Comparison of ENCODE assay signal across 1 cellular context in genomic region chr4:80184053-80184790, GRCh38.
TF ChIP-seq lines count a peak whose summit lies in the region.

No MANE protein-coding gene starts in this region.

TF ChIP-seq in HEK293, 187 proteins besides CTCF, POLR2A, EP300 and RAD21 (continued from another document and continues in another):
- peak; percentile 85 for TF ChIP-seq ZFHX2 (tag by site-specific recombination; conservative IDR thresholded peaks at IDR 0.05)
- TF ChIP-seq ZBTB21 (tag by site-specific recombination; IDR thresholded peaks at IDR 0.05) = 0 out of 2 replicates have a peak, but pooled peaks have one; percentile 8
- TF ChIP-seq, protein P1, sequence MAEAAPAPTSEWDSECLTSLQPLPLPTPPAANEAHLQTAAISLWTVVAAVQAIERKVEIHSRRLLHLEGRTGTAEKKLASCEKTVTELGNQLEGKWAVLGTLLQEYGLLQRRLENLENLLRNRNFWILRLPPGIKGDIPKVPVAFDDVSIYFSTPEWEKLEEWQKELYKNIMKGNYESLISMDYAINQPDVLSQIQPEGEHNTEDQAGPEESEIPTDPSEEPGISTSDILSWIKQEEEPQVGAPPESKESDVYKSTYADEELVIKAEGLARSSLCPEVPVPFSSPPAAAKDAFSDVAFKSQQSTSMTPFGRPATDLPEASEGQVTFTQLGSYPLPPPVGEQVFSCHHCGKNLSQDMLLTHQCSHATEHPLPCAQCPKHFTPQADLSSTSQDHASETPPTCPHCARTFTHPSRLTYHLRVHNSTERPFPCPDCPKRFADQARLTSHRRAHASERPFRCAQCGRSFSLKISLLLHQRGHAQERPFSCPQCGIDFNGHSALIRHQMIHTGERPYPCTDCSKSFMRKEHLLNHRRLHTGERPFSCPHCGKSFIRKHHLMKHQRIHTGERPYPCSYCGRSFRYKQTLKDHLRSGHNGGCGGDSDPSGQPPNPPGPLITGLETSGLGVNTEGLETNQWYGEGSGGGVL (tag by site-specific recombination; IDR thresholded peaks at IDR 0.05) = peak; percentile 71
- TF ChIP-seq SP2 (tag by site-specific recombination; IDR thresholded peaks at IDR 0.05) = peak; percentile 64
- peak; percentile 80; the same call in 1 of the 2 replicates for TF ChIP-seq ZBTB7A (tag by site-specific recombination; IDR thresholded peaks at IDR 0.05; ENCODE audit: low read depth)
- peak; percentile 38; the same call in 1 of the 2 replicates for TF ChIP-seq ZNF501 (tag by site-specific recombination; IDR thresholded peaks at IDR 0.05)
- no peak for TF ChIP-seq ZNF433 (tag by site-specific recombination; IDR thresholded peaks at IDR 0.05; ENCODE audit: low read depth)
- TF ChIP-seq KLF10 (tag by site-specific recombination; IDR thresholded peaks at IDR 0.05) = 0 out of 2 replicates have a peak, but pooled peaks have one; percentile 37
- no peak; the same call in none of the 2 replicates for TF ChIP-seq PRDM10 (tag by site-specific recombination; IDR thresholded peaks at IDR 0.05)
- TF ChIP-seq ZIC2 (tag by site-specific recombination; IDR thresholded peaks at IDR 0.05) = peak; percentile 33; the same call in 1 of the 2 replicates
- TF ChIP-seq ZNF133 (tag by site-specific recombination; IDR thresholded peaks at IDR 0.05) = no peak
- no peak for TF ChIP-seq ZBTB6 (tag by site-specific recombination; IDR thresholded peaks at IDR 0.05)
- peak; percentile 40; the same call in 1 of the 2 replicates for TF ChIP-seq ZBTB48 (tag by site-specific recombination; IDR thresholded peaks at IDR 0.05)
- TF ChIP-seq ZNF292 (tag by site-specific recombination; IDR thresholded peaks at IDR 0.05; ENCODE audit: borderline replicate concordance, low read depth) = no peak
- peak; percentile 56 for TF ChIP-seq ZNF341 (tag by site-specific recombination; IDR thresholded peaks at IDR 0.05; ENCODE audit: low read depth)
- TF ChIP-seq HOXC10 (CRISPR knock-in tag; IDR thresholded peaks at IDR 0.05) = 0 out of 2 replicates have a peak, but pooled peaks have one; percentile 33
- TF ChIP-seq ZNF175 (tag by site-specific recombination; IDR thresholded peaks at IDR 0.05) = no peak
- no peak for TF ChIP-seq OSR2 (tag by site-specific recombination; IDR thresholded peaks at IDR 0.05)
- TF ChIP-seq ZNF324 (tag by site-specific recombination; IDR thresholded peaks at IDR 0.05) = 0 out of 2 replicates have a peak, but pooled peaks have one; percentile 49
- no peak for TF ChIP-seq ZNF664 (tag by site-specific recombination; IDR thresholded peaks at IDR 0.05)
- TF ChIP-seq ZNF416 (tag by site-specific recombination; IDR thresholded peaks at IDR 0.05) = no peak
- 0 out of 2 replicates have a peak, but pooled peaks have one; percentile 57 for TF ChIP-seq ZNF610 (tag by site-specific recombination; IDR thresholded peaks at IDR 0.05; ENCODE audit: borderline replicate concordance)
- no peak for TF ChIP-seq ZNF510 (tag by site-specific recombination; IDR thresholded peaks at IDR 0.05; ENCODE audit: insufficient replicate concordance)
- TF ChIP-seq ZNF18 (tag by site-specific recombination; IDR thresholded peaks at IDR 0.05) = no peak
- peak; percentile 80 for TF ChIP-seq KLF8 (tag by site-specific recombination; IDR thresholded peaks at IDR 0.05)
- TF ChIP-seq, protein P2, sequence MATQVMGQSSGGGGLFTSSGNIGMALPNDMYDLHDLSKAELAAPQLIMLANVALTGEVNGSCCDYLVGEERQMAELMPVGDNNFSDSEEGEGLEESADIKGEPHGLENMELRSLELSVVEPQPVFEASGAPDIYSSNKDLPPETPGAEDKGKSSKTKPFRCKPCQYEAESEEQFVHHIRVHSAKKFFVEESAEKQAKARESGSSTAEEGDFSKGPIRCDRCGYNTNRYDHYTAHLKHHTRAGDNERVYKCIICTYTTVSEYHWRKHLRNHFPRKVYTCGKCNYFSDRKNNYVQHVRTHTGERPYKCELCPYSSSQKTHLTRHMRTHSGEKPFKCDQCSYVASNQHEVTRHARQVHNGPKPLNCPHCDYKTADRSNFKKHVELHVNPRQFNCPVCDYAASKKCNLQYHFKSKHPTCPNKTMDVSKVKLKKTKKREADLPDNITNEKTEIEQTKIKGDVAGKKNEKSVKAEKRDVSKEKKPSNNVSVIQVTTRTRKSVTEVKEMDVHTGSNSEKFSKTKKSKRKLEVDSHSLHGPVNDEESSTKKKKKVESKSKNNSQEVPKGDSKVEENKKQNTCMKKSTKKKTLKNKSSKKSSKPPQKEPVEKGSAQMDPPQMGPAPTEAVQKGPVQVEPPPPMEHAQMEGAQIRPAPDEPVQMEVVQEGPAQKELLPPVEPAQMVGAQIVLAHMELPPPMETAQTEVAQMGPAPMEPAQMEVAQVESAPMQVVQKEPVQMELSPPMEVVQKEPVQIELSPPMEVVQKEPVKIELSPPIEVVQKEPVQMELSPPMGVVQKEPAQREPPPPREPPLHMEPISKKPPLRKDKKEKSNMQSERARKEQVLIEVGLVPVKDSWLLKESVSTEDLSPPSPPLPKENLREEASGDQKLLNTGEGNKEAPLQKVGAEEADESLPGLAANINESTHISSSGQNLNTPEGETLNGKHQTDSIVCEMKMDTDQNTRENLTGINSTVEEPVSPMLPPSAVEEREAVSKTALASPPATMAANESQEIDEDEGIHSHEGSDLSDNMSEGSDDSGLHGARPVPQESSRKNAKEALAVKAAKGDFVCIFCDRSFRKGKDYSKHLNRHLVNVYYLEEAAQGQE (tag by site-specific recombination; IDR thresholded peaks at IDR 0.05) = no peak; the same call in 1 of the 2 replicates
- TF ChIP-seq, protein P3, sequence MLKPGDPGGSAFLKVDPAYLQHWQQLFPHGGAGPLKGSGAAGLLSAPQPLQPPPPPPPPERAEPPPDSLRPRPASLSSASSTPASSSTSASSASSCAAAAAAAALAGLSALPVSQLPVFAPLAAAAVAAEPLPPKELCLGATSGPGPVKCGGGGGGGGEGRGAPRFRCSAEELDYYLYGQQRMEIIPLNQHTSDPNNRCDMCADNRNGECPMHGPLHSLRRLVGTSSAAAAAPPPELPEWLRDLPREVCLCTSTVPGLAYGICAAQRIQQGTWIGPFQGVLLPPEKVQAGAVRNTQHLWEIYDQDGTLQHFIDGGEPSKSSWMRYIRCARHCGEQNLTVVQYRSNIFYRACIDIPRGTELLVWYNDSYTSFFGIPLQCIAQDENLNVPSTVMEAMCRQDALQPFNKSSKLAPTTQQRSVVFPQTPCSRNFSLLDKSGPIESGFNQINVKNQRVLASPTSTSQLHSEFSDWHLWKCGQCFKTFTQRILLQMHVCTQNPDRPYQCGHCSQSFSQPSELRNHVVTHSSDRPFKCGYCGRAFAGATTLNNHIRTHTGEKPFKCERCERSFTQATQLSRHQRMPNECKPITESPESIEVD (tag by site-specific recombination; IDR thresholded peaks at IDR 0.05) = no peak
- peak; percentile 41; the same call in 1 of the 2 replicates for TF ChIP-seq ZNF561 (tag by site-specific recombination; IDR thresholded peaks at IDR 0.05; ENCODE audit: borderline replicate concordance)
- peak; percentile 70 for TF ChIP-seq ZNF335 (tag by site-specific recombination; conservative IDR thresholded peaks at IDR 0.05)
- TF ChIP-seq ZNF423 (tag by site-specific recombination; IDR thresholded peaks at IDR 0.05) = peak; percentile 47; the same call in 1 of the 2 replicates
- TF ChIP-seq PRDM1 (tag by site-specific recombination; IDR thresholded peaks at IDR 0.05) = peak; percentile 77
- 0 out of 2 replicates have a peak, but pooled peaks have one; percentile 19 for TF ChIP-seq ZBTB11 (tag by site-specific recombination; conservative IDR thresholded peaks at IDR 0.05; ENCODE audit: low read depth)
- no peak for TF ChIP-seq HOXA7 (CRISPR knock-in tag; IDR thresholded peaks at IDR 0.05; ENCODE audit: borderline replicate concordance)
- TF ChIP-seq, protein P4, sequence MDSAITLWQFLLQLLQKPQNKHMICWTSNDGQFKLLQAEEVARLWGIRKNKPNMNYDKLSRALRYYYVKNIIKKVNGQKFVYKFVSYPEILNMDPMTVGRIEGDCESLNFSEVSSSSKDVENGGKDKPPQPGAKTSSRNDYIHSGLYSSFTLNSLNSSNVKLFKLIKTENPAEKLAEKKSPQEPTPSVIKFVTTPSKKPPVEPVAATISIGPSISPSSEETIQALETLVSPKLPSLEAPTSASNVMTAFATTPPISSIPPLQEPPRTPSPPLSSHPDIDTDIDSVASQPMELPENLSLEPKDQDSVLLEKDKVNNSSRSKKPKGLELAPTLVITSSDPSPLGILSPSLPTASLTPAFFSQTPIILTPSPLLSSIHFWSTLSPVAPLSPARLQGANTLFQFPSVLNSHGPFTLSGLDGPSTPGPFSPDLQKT (IDR thresholded peaks at IDR 0.05; ENCODE audit: borderline replicate concordance, low read depth, low read length) = no peak
- TF ChIP-seq ZNF114 (tag by site-specific recombination; IDR thresholded peaks at IDR 0.05) = no peak
- TF ChIP-seq KLF7 (tag by site-specific recombination; IDR thresholded peaks at IDR 0.05; ENCODE audit: borderline replicate concordance) = peak; percentile 76; the same call in 1 of the 2 replicates
- no peak for TF ChIP-seq ZNF426 (tag by site-specific recombination; IDR thresholded peaks at IDR 0.05)
- peak; percentile 83 for TF ChIP-seq SP7 (tag by site-specific recombination; IDR thresholded peaks at IDR 0.05)
- TF ChIP-seq ZNF514 (tag by site-specific recombination; IDR thresholded peaks at IDR 0.05) = 0 out of 2 replicates have a peak, but pooled peaks have one; percentile 30
